23 cellular contexts compared by ENCODE assay signal in genomic region chr7:102075126-102075525, GRCh38.
"Had no signal": no experiment of that assay in that cellular context is flagged by ENCODE, and none has a peak within 500 bp of the region (broad histone marks: within the 10 kb centered on the region; RNA-seq: fewer than 3 reads in every experiment).

No MANE protein-coding gene starts in this region.

- H3K27me3 ChIP-seq: dorsolateral prefrontal cortex, hepatocyte, right lobe of liver, tibial nerve, upper lobe of right lung, uterus had no signal

- H3K4me3 ChIP-seq: dorsolateral prefrontal cortex, hepatocyte, mucosa of descending colon, right lobe of liver, thoracic aorta, tibial nerve, upper lobe of right lung, uterus had no signal

- H3K27ac Mint-ChIP-seq: mesothelial cell of epicardium; natural killer cell treated with Interleukin-12 subunit alpha and Interleukin-12 subunit beta and Interleukin-15 and Interleukin-18, amount 100 ng/mL, for 72 hours; stimulated activated effector memory CD8-positive, alpha-beta T cell treated with anti-CD3 and anti-CD28 coated beads, Interleukin-12 subunit alpha, Interleukin-12 subunit beta, amount 100 ng/mL, for 72 hours had no signal

- H3K4me3 Mint-ChIP-seq: mesothelial cell of epicardium; naive B cell; natural killer cell treated with Interleukin-12 subunit alpha and Interleukin-12 subunit beta and Interleukin-15 and Interleukin-18, amount 100 ng/mL, for 72 hours; neural crest cell; stimulated activated effector memory CD8-positive, alpha-beta T cell treated with anti-CD3 and anti-CD28 coated beads, Interleukin-12 subunit alpha, Interleukin-12 subunit beta, amount 100 ng/mL, for 72 hours had no signal

- H2AFZ ChIP-seq: hepatocyte had no signal

- H3K4me1 ChIP-seq: right lobe of liver, tibial nerve, upper lobe of right lung, uterus had no signal

- H3K27ac ChIP-seq: dorsolateral prefrontal cortex, hepatocyte, right lobe of liver, thoracic aorta, tibial nerve, upper lobe of right lung, uterus had no signal

- ATAC-seq: left lobe of liver; natural killer cell treated with Interleukin-12 subunit alpha and Interleukin-12 subunit beta and Interleukin-15 and Interleukin-18, amount 100 ng/mL, for 72 hours; right lobe of liver; stimulated activated effector memory CD8-positive, alpha-beta T cell treated with anti-CD3 and anti-CD28 coated beads, Interleukin-12 subunit alpha, Interleukin-12 subunit beta, amount 100 ng/mL, for 72 hours; upper lobe of right lung had no signal

- H3K36me3 ChIP-seq: right lobe of liver, uterus had no signal

- H3K9me3 Mint-ChIP-seq: natural killer cell treated with Interleukin-12 subunit alpha and Interleukin-12 subunit beta and Interleukin-15 and Interleukin-18, amount 100 ng/mL, for 72 hours; neural crest cell; stimulated activated effector memory CD8-positive, alpha-beta T cell treated with anti-CD3 and anti-CD28 coated beads, Interleukin-12 subunit alpha, Interleukin-12 subunit beta, amount 100 ng/mL, for 72 hours had no signal

- DNase-seq: dorsolateral prefrontal cortex; effector CD4-positive, alpha-beta T cell; kidney; mesenchymal stem cell; mucosa of descending colon; naive B cell; posterior cingulate gyrus; retina; small intestine; stimulated activated CD4-positive, alpha-beta T cell treated with anti-CD3 and anti-CD28 coated beads, Interleukin-15, amount 100 ng/mL, for 24 hours; stimulated activated CD4-positive, alpha-beta T cell treated with anti-CD3 and anti-CD28 coated beads, Interleukin-4, amount 100 ng/mL, for 1 hour; stimulated activated naive CD4-positive, alpha-beta T cell treated with Interleukin-2 at 50 U/mL for 16 hours; upper lobe of right lung; uterus had no signal

- H3K27me3 Mint-ChIP-seq: naive B cell; natural killer cell treated with Interleukin-12 subunit alpha and Interleukin-12 subunit beta and Interleukin-15 and Interleukin-18, amount 100 ng/mL, for 72 hours had no signal

- H3K4me2 ChIP-seq: hepatocyte had no signal

- H3K9me3 ChIP-seq: right lobe of liver, thoracic aorta, upper lobe of right lung, uterus had no signal
